25 cellular contexts compared by ENCODE assay signal in the genomic region with DNA sequence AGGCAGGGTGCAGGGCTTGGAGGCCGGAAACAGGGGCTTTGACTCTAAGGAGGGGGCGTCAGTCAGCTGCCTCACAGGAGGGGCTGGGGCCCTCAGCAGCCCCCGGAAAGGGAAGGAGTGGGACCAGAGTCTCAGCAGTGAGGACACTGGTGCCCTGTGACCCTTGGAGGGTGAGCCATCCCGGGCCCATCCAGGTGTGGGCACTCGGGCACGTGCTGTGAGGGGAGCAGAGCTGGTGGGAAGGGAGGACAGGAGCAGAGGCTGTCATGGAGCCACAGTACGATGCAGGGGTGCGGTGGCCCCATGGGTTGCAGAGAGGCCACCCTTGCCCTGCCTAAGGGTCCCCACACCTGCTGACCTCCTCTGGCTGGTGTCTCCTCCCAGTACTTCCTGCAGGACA.
"Had no signal": no experiment of that assay in that cellular context is flagged by ENCODE, and none has a peak within 500 bp of the region (broad histone marks: within the 10 kb centered on the region; RNA-seq: fewer than 3 reads in every experiment).

No MANE protein-coding gene starts in this region.

- H3K4me1 ChIP-seq: esophagus squamous epithelium, left ventricle myocardium inferior, psoas muscle, stomach, suprapubic skin, thyroid gland had no signal

- H3K27me3 ChIP-seq: esophagus squamous epithelium, neutrophil, stomach, suprapubic skin, thyroid gland had no signal

- DNase-seq: cortex of kidney; effector memory CD4-positive, alpha-beta T cell; esophagus squamous epithelium; foreskin fibroblast; kidney; left cardiac atrium; left ventricle myocardium inferior; mesenchymal stem cell; midbrain; naive thymus-derived CD8-positive, alpha-beta T cell; psoas muscle; stimulated activated CD4-positive, alpha-beta T cell treated with anti-CD3 and anti-CD28 coated beads, Interleukin-2, amount 100 ng/mL, for 24 hours; stimulated activated CD4-positive, alpha-beta T cell treated with anti-CD3 and anti-CD28 coated beads, Interleukin-4, amount 100 ng/mL, for 4 hours; stimulated activated naive CD4-positive, alpha-beta T cell; stomach; thyroid gland had no signal

- H3K27me3 Mint-ChIP-seq: naive thymus-derived CD8-positive, alpha-beta T cell; type B pancreatic cell had no signal

- H3K27ac Mint-ChIP-seq: naive thymus-derived CD8-positive, alpha-beta T cell; type B pancreatic cell had no signal

- FAIRE-seq: endometrium, kidney, urothelium cell line had no signal

- ATAC-seq: left cardiac atrium; naive thymus-derived CD8-positive, alpha-beta T cell; psoas muscle; sciatic nerve had no signal

- H3K4me3 ChIP-seq: left ventricle myocardium inferior, lung, psoas muscle, skin epidermis, suprapubic skin, thyroid gland had no signal

- H3K27ac ChIP-seq: epithelial cell of prostate, esophagus squamous epithelium, left ventricle myocardium inferior, neutrophil, psoas muscle, skin epidermis, stomach, suprapubic skin, thyroid gland had no signal
